In the genomic region with DNA sequence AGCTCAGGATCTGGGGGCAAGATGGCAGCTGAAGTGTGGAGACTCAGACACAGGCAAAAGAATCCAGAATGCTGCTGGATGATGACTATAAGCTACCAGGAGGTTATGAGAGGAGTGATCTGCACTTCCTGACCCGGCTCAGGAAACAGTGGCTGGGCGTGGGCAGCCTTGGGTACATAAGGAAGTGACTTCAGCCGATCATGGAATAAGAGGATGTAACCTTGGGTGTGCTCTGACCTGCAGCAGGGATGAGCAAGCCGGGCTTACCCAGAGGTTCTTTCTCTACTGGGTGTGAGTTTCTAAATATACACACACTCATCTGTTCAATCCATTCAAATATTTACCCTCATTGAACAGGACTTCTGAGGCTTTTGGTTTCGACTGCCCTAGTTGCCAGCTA, we compare ENCODE assay signal across 1 cellular context.
TF ChIP-seq lines count a peak whose summit lies in the region.

No MANE protein-coding gene starts in this region.

TF ChIP-seq in GM12878, 131 proteins besides CTCF, POLR2A, EP300 and RAD21 (continued from another document):
- TF ChIP-seq PAX8 (IDR thresholded peaks at IDR 0.05): no peak
- no peak for TF ChIP-seq JUND (IDR thresholded peaks at IDR 0.05; ENCODE audit: low read depth, low read length)
- TF ChIP-seq CEBPB (IDR thresholded peaks at IDR 0.05; ENCODE audit: borderline replicate concordance in 1 of 2, low read depth in 2 of 2, low read length in 2 of 2): no peak
TF ChIP-seq in GM12878: peak in this region for 2.
